ENCODE assay signal across 8 cellular contexts in genomic region chr16:48384305-48384981, GRCh38. TPM values are rescaled to one million over a fixed set of nuclear protein-coding genes. Genes with fewer than 3 reads are reported as not detected.
DNase-seq lines count a peak whose midpoint lies in the region; ATAC-seq, FAIRE-seq and TF ChIP-seq lines count a peak whose summit lies in the region.

No MANE protein-coding gene starts in this region.

- H3K9me3 ChIP-seq in RWPE2 (ENCODE audit: severe bottlenecking) (no peaks in the 10 kb centered on the region), astrocyte (ENCODE audit: insufficient read depth, low read depth, low read length) (no peaks in the 10 kb centered on the region)

- peak overlapping the region; percentile 91 for H3K9ac ChIP-seq in astrocyte (ENCODE audit: low read length)

- no TSS peak for BruUV-seq in Calu3 (replicated peaks; lab: Mats Ljungman, UMichigan)

- H3K4me3 ChIP-seq in RWPE2 (ENCODE audit: severe bottlenecking): peak overlapping the region; percentile 100
- H3K4me3 ChIP-seq in astrocyte (ENCODE audit: insufficient read depth, low read depth, low read length): peak overlapping the region; percentile 91

- H2AFZ ChIP-seq in astrocyte (ENCODE audit: low read depth, low read length): no peak overlapping the region

- peaks cover 50% of the 10 kb centered on the region for H3K79me2 ChIP-seq in astrocyte (ENCODE audit: insufficient read depth, low read length)

- DNase-seq in Calu3: peak; percentile 73
- peak; percentile 53 for DNase-seq in GM19240 (ENCODE audit: insufficient read length, low spot score)
- no peak for DNase-seq in RWPE2 (ENCODE audit: low spot score)
- peak; percentile 22 for DNase-seq in astrocyte (ENCODE audit: low read depth)
- peak; percentile 83 for DNase-seq in left ventricle myocardium superior
- peak; percentile 64 for DNase-seq in progenitor cell of endocrine pancreas (ENCODE audit: low spot score, unreplicated experiment)
- no peak for DNase-seq in DMS79 treated with DMSO at 0.1 percent for 48 hours (lab: John Stamatoyannopoulos, UW)

- H3K27ac Mint-ChIP-seq in Calu3 (ENCODE audit: unreplicated experiment) (peak overlapping the region; percentile 95), astrocyte (ENCODE audit: unreplicated experiment) (peak overlapping the region; percentile 98), progenitor cell of endocrine pancreas (peak overlapping the region; percentile 100)

- H3K27me3 ChIP-seq in RWPE2 (ENCODE audit: insufficient read depth, poor library complexity, severe bottlenecking) (no peaks in the 10 kb centered on the region), astrocyte (ENCODE audit: insufficient read depth, low read length) (no peaks in the 10 kb centered on the region)

- H3K36me3 Mint-ChIP-seq in Calu3 (ENCODE audit: insufficient read depth, unreplicated experiment) (peaks cover 43% of the 10 kb centered on the region), astrocyte (ENCODE audit: low read depth, unreplicated experiment) (no peaks in the 10 kb centered on the region), progenitor cell of endocrine pancreas (ENCODE audit: insufficient read depth) (peaks cover 6% of the 10 kb centered on the region)

- TF ChIP-seq CTCF in Calu3 (IDR thresholded peaks at IDR 0.05; ENCODE audit: unreplicated experiment): no peak
- TF ChIP-seq CTCF in RWPE2 (IDR thresholded peaks at IDR 0.05; ENCODE audit: poor library complexity, severe bottlenecking): no peak
- no peak for TF ChIP-seq CTCF in astrocyte (IDR thresholded peaks at IDR 0.05; ENCODE audit: insufficient read depth, low read depth, low read length)
- no peak for TF ChIP-seq CTCF in progenitor cell of endocrine pancreas (IDR thresholded peaks at IDR 0.05; ENCODE audit: unreplicated experiment)

- peaks cover 48% of the 10 kb centered on the region for H4K20me1 ChIP-seq in astrocyte (ENCODE audit: insufficient read depth, low read length)

- peak overlapping the region; percentile 78 for H3K27ac ChIP-seq in RWPE2 (ENCODE audit: poor library complexity, severe bottlenecking)
- H3K27ac ChIP-seq in astrocyte (ENCODE audit: low read depth, low read length): peak overlapping the region; percentile 81

- peaks cover 14% of the 10 kb centered on the region for H3K4me1 ChIP-seq in RWPE2 (ENCODE audit: insufficient read depth, poor library complexity, severe bottlenecking)
- peaks cover 4% of the 10 kb centered on the region for H3K4me1 ChIP-seq in astrocyte (ENCODE audit: insufficient read depth, low read length)

- FAIRE-seq in astrocyte (lab: Jason Lieb, UNC): no peak

- H3K4me1 Mint-ChIP-seq in Calu3 (ENCODE audit: low read depth, unreplicated experiment): peaks cover 45% of the 10 kb centered on the region
- peaks cover 10% of the 10 kb centered on the region for H3K4me1 Mint-ChIP-seq in astrocyte (ENCODE audit: low read depth, unreplicated experiment)
- peaks cover 16% of the 10 kb centered on the region for H3K4me1 Mint-ChIP-seq in progenitor cell of endocrine pancreas (ENCODE audit: low read depth)

- H3K9me3 Mint-ChIP-seq in Calu3 (ENCODE audit: low read depth, unreplicated experiment): no peaks in the 10 kb centered on the region
- no peaks in the 10 kb centered on the region for H3K9me3 Mint-ChIP-seq in astrocyte (ENCODE audit: unreplicated experiment)
- peaks cover 3% of the 10 kb centered on the region for H3K9me3 Mint-ChIP-seq in progenitor cell of endocrine pancreas (ENCODE audit: low read depth)

- intact Hi-C loops in Calu3 (cut with micrococcal nuclease; ENCODE audit: unreplicated experiment): loop anchor here (1.0 kb wide), 1 partner anchor 17 kb away; no protein-coding TSS in a partner anchor
- intact Hi-C loops in left ventricle myocardium superior (cut with micrococcal nuclease): loop anchor here (10.0 kb wide), 1 partner anchor 230 kb away; the partner anchor contains the start of gene N4BP1

- ATAC-seq in HG03175 (IDR thresholded peaks at IDR 0.05; ENCODE audit: unreplicated experiment) (peak; percentile 39), RWPE2 (ENCODE audit: low read depth) (peak; percentile 70), left ventricle myocardium superior (peak; percentile 73)

- peak overlapping the region; percentile 91 for H3K4me2 ChIP-seq in astrocyte (ENCODE audit: low read length)

- H3K27me3 Mint-ChIP-seq in Calu3 (ENCODE audit: unreplicated experiment) (no peaks in the 10 kb centered on the region), astrocyte (ENCODE audit: low read depth, unreplicated experiment) (no peaks in the 10 kb centered on the region), progenitor cell of endocrine pancreas (no peaks in the 10 kb centered on the region)

- H3K4me3 Mint-ChIP-seq in Calu3 (ENCODE audit: low read depth, unreplicated experiment): peak overlapping the region; percentile 96
- peak overlapping the region; percentile 99 for H3K4me3 Mint-ChIP-seq in astrocyte (ENCODE audit: unreplicated experiment)
- peak overlapping the region; percentile 97 for H3K4me3 Mint-ChIP-seq in progenitor cell of endocrine pancreas (ENCODE audit: low read depth)

- H3K36me3 ChIP-seq in RWPE2 (ENCODE audit: low read depth): 0 out of 2 replicates have a peak, but pooled peaks cover 6% of the 10 kb centered on the region
- H3K36me3 ChIP-seq in astrocyte (ENCODE audit: insufficient read depth, low read length): no peaks in the 10 kb centered on the region

- CTCF ChIA-PET in Calu3 (lab: Charles Lee): interaction anchor here (0.5 kb wide), 1 partner anchor 1476 kb away, joined by 4 read pairs; no protein-coding TSS in a partner anchor

RNA-seq across cellular contexts. Expression of gene SIAH1, which starts 0.8 kb away (rescaled TPM):
- total RNA-seq in Calu3 (2022) (32.3 and 32.7 TPM in 2 replicates), astrocyte (22.5 and 24.4 TPM in 2 replicates), left ventricle myocardium superior (14.1 TPM), progenitor cell of endocrine pancreas (38.3 and 40.5 TPM in 2 replicates)

Comparison
In these comparisons a context has a peak if more than half of its experiments do, and no peak if none do; other contexts are left out.
1. DNase-seq: peak in Calu3 (single experiment), GM19240 (single experiment), astrocyte (single experiment), left ventricle myocardium superior (single experiment) and progenitor cell of endocrine pancreas (single experiment); none in RWPE2 (single experiment) and DMS79 treated with DMSO at 0.1 percent for 48 hours (single experiment).
2. Peak in every context shown above with its lines, with median percentiles within 50 percentile points of each other: H3K27ac Mint-ChIP-seq, H3K4me3 Mint-ChIP-seq and ATAC-seq.